ENCODE assay signal across 1 cellular context in genomic region chr12:57088442-57089258, GRCh38.
TF ChIP-seq lines count a peak whose summit lies in the region.

NAB2 (plus strand) TSS chr12:57089114; CDS start chr12:57089272, 158 bp downstream.

TF ChIP-seq in H1, 55 proteins besides CTCF, POLR2A, EP300 and RAD21 (continued from another document):
- TF ChIP-seq BACH1 (IDR thresholded peaks at IDR 0.05; ENCODE audit: low read length) (peak; percentile 69), CEBPB (IDR thresholded peaks at IDR 0.05; ENCODE audit: low read depth, low read length) (0 out of 2 replicates have a peak, but pooled peaks have one; percentile 23), RNF2 (IDR thresholded peaks at IDR 0.05; ENCODE audit: borderline replicate concordance, low read depth, low read length, missing control alignments, poor library complexity, severe bottlenecking) (peak; percentile 36), TBP (IDR thresholded peaks at IDR 0.05; ENCODE audit: low read depth, low read length) (peak; percentile 31; the same call in 1 of the 2 replicates), HDAC6 (IDR thresholded peaks at IDR 0.05; ENCODE audit: low read depth, low read length) (no peak), SAP30 (IDR thresholded peaks at IDR 0.05; ENCODE audit: insufficient read depth, insufficient replicate concordance, low read length) (no peak), CBX5 (IDR thresholded peaks at IDR 0.05; ENCODE audit: low read depth, low read length) (no peak), KDM5A (IDR thresholded peaks at IDR 0.05; ENCODE audit: low read length) (no peak), EZH2 (IDR thresholded peaks at IDR 0.05; ENCODE audit: low read depth, low read length, severe bottlenecking) (no peak), SP2 (IDR thresholded peaks at IDR 0.05; ENCODE audit: low read length) (no peak), BCL11A (IDR thresholded peaks at IDR 0.05; ENCODE audit: low read depth in 2 of 2, low read length in 2 of 2) (no peak), SP4 (IDR thresholded peaks at IDR 0.05; ENCODE audit: low read length) (no peak), SP1 (IDR thresholded peaks at IDR 0.05; ENCODE audit: low read depth, low read length) (no peak), RFX5 (IDR thresholded peaks at IDR 0.05; ENCODE audit: borderline replicate concordance, low read depth, low read length) (no peak), GABPA (IDR thresholded peaks at IDR 0.05; ENCODE audit: borderline replicate concordance, insufficient read depth, low read length) (no peak), TCF12 (IDR thresholded peaks at IDR 0.05; ENCODE audit: low read depth, low read length) (0 out of 2 replicates have a peak, but pooled peaks have one; percentile 15), PHF8 (conservative IDR thresholded peaks at IDR 0.05; ENCODE audit: low read depth, low read length) (peak; percentile 41; the same call in 1 of the 2 replicates), NANOG (IDR thresholded peaks at IDR 0.05; ENCODE audit: insufficient read depth, low read depth, low read length, poor library complexity, severe bottlenecking) (no peak), ZNF274 (IDR thresholded peaks at IDR 0.05; ENCODE audit: borderline replicate concordance, extremely low read depth, low read length) (no peak), E2F6 (IDR thresholded peaks at IDR 0.05) (peak; percentile 84), SIN3A (conservative IDR thresholded peaks at IDR 0.05 in 1 of 2, IDR thresholded peaks at IDR 0.05 in 1 of 2; ENCODE audit: low read depth in 1 of 2, low read length in 2 of 2) (0 out of 4 replicates have a peak, but pooled peaks of 1 of the 2 experiments have one; percentile 22), BRCA1 (IDR thresholded peaks at IDR 0.05; ENCODE audit: low read depth, low read length) (no peak), SIX5 (IDR thresholded peaks at IDR 0.05; ENCODE audit: low read depth, low read length) (no peak), KDM4A (IDR thresholded peaks at IDR 0.05; ENCODE audit: low read depth, low read length, severe bottlenecking) (peak; percentile 44), RXRA (IDR thresholded peaks at IDR 0.05; ENCODE audit: insufficient read depth, low read depth, low read length) (no peak), KDM1A (IDR thresholded peaks at IDR 0.05; ENCODE audit: borderline replicate concordance, low read length) (peak; percentile 61; the same call in 1 of the 2 replicates), SIRT6 (IDR thresholded peaks at IDR 0.05; ENCODE audit: low read length) (no peak), POLR2AphosphoS5 (IDR thresholded peaks at IDR 0.05; ENCODE audit: low read depth, low read length) (peak; percentile 63), JUN (IDR thresholded peaks at IDR 0.05; ENCODE audit: low read depth, low read length) (no peak), SUZ12 (IDR thresholded peaks at IDR 0.05; ENCODE audit: low read length) (no peak; the same call in 1 of the 2 replicates), MAX (IDR thresholded peaks at IDR 0.05) (peak; percentile 79), GTF2F1 (IDR thresholded peaks at IDR 0.05; ENCODE audit: borderline replicate concordance, low read depth, low read length) (no peak)
